1 cellular context compared by ENCODE assay signal in genomic region chr9:94586814-94587213, GRCh38.
TF ChIP-seq lines count a peak whose summit lies in the region.

No MANE protein-coding gene starts in this region.

TF ChIP-seq in H1, 55 proteins besides CTCF, POLR2A, EP300 and RAD21:
- TF ChIP-seq RXRA (IDR thresholded peaks at IDR 0.05; ENCODE audit: insufficient read depth, low read depth, low read length), result no peak
- TF ChIP-seq HDAC6 (IDR thresholded peaks at IDR 0.05; ENCODE audit: low read depth, low read length), result no peak
- TF ChIP-seq CREB1 (IDR thresholded peaks at IDR 0.05), result no peak
- TF ChIP-seq CHD1 (IDR thresholded peaks at IDR 0.05; ENCODE audit: low read depth, low read length), result no peak
TF ChIP-seq in H1: peak in this region for 0.
